11 cellular contexts compared by ENCODE assay signal in genomic region chr7:128812514-128813168, GRCh38. TPM values are rescaled to one million over a fixed set of nuclear protein-coding genes. Genes with fewer than 3 reads are reported as not detected.
DNase-seq lines count a peak whose midpoint lies in the region; ATAC-seq, FAIRE-seq and TF ChIP-seq lines count a peak whose summit lies in the region.
"Had no signal": no experiment of that assay in that cellular context is flagged by ENCODE, and none has a peak within 500 bp of the region (broad histone marks: within the 10 kb centered on the region; RNA-seq: fewer than 3 reads in every experiment).

No MANE protein-coding gene starts in this region.

- in situ Hi-C loops in KBM-7 (cut with MboI; ENCODE audit: low pct_unique_long_range_greater_than_20kb, low sequenced_read_pairs) = no loop called here

- H3K27ac ChIP-seq in H1 (ENCODE audit: low read depth, low read length) (no peak overlapping the region), trophoblast cell (ENCODE audit: low read depth, low read length) (no peak overlapping the region)
- H3K27ac ChIP-seq: sigmoid colon had no signal

- no peaks in the 10 kb centered on the region for H3K79me1 ChIP-seq in H1 (ENCODE audit: low read depth, low read length)
- H3K79me1 ChIP-seq in trophoblast cell (ENCODE audit: low read length) = no peaks in the 10 kb centered on the region

- DNase-seq in KBM-7 = peak; percentile 29
- peak; percentile 99 for DNase-seq in NCI-H69 (lab: John Stamatoyannopoulos, UW)
- no peak for DNase-seq in H1 (ENCODE audit: low read depth in 1 of 2, low spot score in 2 of 2)
- DNase-seq in trophoblast cell = peak; percentile 31 to 56
- no peak for DNase-seq in HFFc6
- no peak for DNase-seq in OCI-M2 (lab: John Stamatoyannopoulos, UW; ENCODE audit: unreplicated experiment)
- DNase-seq: sigmoid colon had no signal

- H4K5ac ChIP-seq in H1 (ENCODE audit: insufficient read length, low read depth, low read length) = no peak overlapping the region

- no peak overlapping the region for H3K4me3 ChIP-seq in H1 (ENCODE audit: extremely low read depth in 1 of 4, insufficient read depth in 2 of 4, low read depth in 3 of 4, low read length in 4 of 4)
- no peak overlapping the region for H3K4me3 ChIP-seq in trophoblast cell (ENCODE audit: low read depth, low read length)
- H3K4me3 ChIP-seq: GM12878, sigmoid colon had no signal

- no peak for TF ChIP-seq EP300 in H1 (IDR thresholded peaks at IDR 0.05; ENCODE audit: borderline replicate concordance in 1 of 2, low read depth in 2 of 2, low read length in 2 of 2)

- peaks cover 5% of the 10 kb centered on the region; the same call in 1 of the 2 replicates for H3K36me3 Mint-ChIP-seq in HFFc6 (ENCODE audit: low read depth)

- H4K8ac ChIP-seq in H1 (ENCODE audit: extremely low read depth, insufficient read depth, low read length) (no peak overlapping the region; the same call in 1 of the 2 replicates), trophoblast cell (ENCODE audit: low read depth, low read length) (no peak overlapping the region)

- ATAC-seq in GM18909 (IDR thresholded peaks at IDR 0.05; ENCODE audit: poor library complexity, unreplicated experiment) = no peak
- ATAC-seq: GM12878 had no signal

- H3K14ac ChIP-seq in H1 (ENCODE audit: insufficient read length) (no peak overlapping the region), trophoblast cell (ENCODE audit: low read length) (no peak overlapping the region)

- CTCF ChIA-PET in H1 (lab: Charles Lee; ENCODE audit: partially characterized antibody) = interaction anchor here (1.0 to 2.4 kb wide), 9 partner anchors 13 to 142 kb away, joined by 3 to 10 read pairs (median 4); partner anchors contain the start of gene CCDC136

- POLR2A ChIA-PET in H1 (lab: Charles Lee; ENCODE audit: partially characterized antibody) = interaction anchor here (1.0 to 2.4 kb wide), 7 partner anchors 10 to 55 kb away, joined by 3 to 9 read pairs (median 4); no protein-coding TSS in a partner anchor

- peaks cover 0 to 2% of the 10 kb centered on the region in 2 experiments for H4K20me1 ChIP-seq in H1 (replicated peaks in 1 of 2; ENCODE audit: control insufficient read depth in 1 of 2, insufficient read depth in 2 of 2, low read length in 2 of 2)

- H2BK120ac ChIP-seq in H1 (replicated peaks; ENCODE audit: low read depth, low read length) (no peak overlapping the region), trophoblast cell (ENCODE audit: insufficient read depth, low read length, poor library complexity) (no peak overlapping the region)

- FAIRE-seq in H1 (lab: Jason Lieb, UNC) = no peak
- FAIRE-seq: GM12878 had no signal

- H2BK5ac ChIP-seq in H1 (ENCODE audit: low read depth, low read length) (no peak overlapping the region), trophoblast cell (ENCODE audit: low read depth, low read length, poor library complexity) (no peak overlapping the region)

- no peak overlapping the region for H2BK20ac ChIP-seq in H1 (ENCODE audit: low read length)

- no peaks in the 10 kb centered on the region; the same call in none of the 2 replicates for H3K27me3 Mint-ChIP-seq in HFFc6 (ENCODE audit: insufficient read depth)

- H4K91ac ChIP-seq in H1 (replicated peaks; ENCODE audit: insufficient read length, low read length) (peak overlapping the region; percentile 25), trophoblast cell (ENCODE audit: low read depth, low read length) (no peak overlapping the region)

- H3K18ac ChIP-seq in H1 (ENCODE audit: extremely low read depth, low read length) (0 out of 2 replicates have a peak overlapping the region, but pooled peaks have one; percentile 10), trophoblast cell (ENCODE audit: low read length) (no peak overlapping the region)

- no peaks in the 10 kb centered on the region for H3K23me2 ChIP-seq in H1 (ENCODE audit: low read depth, low read length)

- TF ChIP-seq CTCF in H1 (IDR thresholded peaks at IDR 0.05; ENCODE audit: control extremely low read depth in 1 of 3, insufficient read depth in 1 of 3, low read depth in 1 of 3, low read length in 3 of 3) (no peak), HFFc6 (IDR thresholded peaks at IDR 0.05) (no peak)

- H4K12ac ChIP-seq in trophoblast cell (ENCODE audit: low read depth, low read length) = no peak overlapping the region

- no peak for TF ChIP-seq POLR2A in H1 (IDR thresholded peaks at IDR 0.05; ENCODE audit: control extremely low read depth in 1 of 2, low read depth in 2 of 2, low read length in 2 of 2)

- H3K4me3 Mint-ChIP-seq in HFFc6 = no peak overlapping the region
- H3K4me3 Mint-ChIP-seq: type B pancreatic cell had no signal

- no peaks in the 10 kb centered on the region for H3K9me3 Mint-ChIP-seq in HFFc6
- H3K9me3 Mint-ChIP-seq: type B pancreatic cell had no signal

- H3K27me3 ChIP-seq in H1 (replicated peaks in 1 of 4; ENCODE audit: control insufficient read depth in 3 of 4, extremely low read depth in 1 of 4, insufficient read depth in 3 of 4, low read length in 3 of 4) (no peaks in the 10 kb centered on the region), trophoblast cell (ENCODE audit: insufficient read depth, low read length) (no peaks in the 10 kb centered on the region)
- H3K27me3 ChIP-seq: sigmoid colon had no signal

- no peak overlapping the region for H2AK5ac ChIP-seq in H1 (ENCODE audit: low read depth, low read length)
- no peak overlapping the region for H2AK5ac ChIP-seq in trophoblast cell (ENCODE audit: low read length)

- no peak overlapping the region for H2BK15ac ChIP-seq in H1 (ENCODE audit: low read length)

- H3K9ac ChIP-seq in H1 (replicated peaks in 1 of 4; ENCODE audit: extremely low read depth in 1 of 4, low read depth in 3 of 4, low read length in 3 of 4) (no peak overlapping the region), trophoblast cell (ENCODE audit: low read length) (no peak overlapping the region)

- H3K9me3 ChIP-seq in H1 (ENCODE audit: insufficient read depth in 2 of 2, low read depth in 1 of 2, low read length in 1 of 2) (no peaks in the 10 kb centered on the region), trophoblast cell (ENCODE audit: insufficient read depth, low read depth, low read length) (no peaks in the 10 kb centered on the region)
- H3K9me3 ChIP-seq: sigmoid colon had no signal

- H3K56ac ChIP-seq in H1 (replicated peaks; ENCODE audit: insufficient read length, low read depth, low read length) = no peak overlapping the region

- H2AFZ ChIP-seq in H1 (ENCODE audit: low read length) = no peak overlapping the region
- no peak overlapping the region for H2AFZ ChIP-seq in trophoblast cell (ENCODE audit: insufficient read depth, low read length, poor library complexity)

- no peak overlapping the region for H3K23ac ChIP-seq in H1 (ENCODE audit: insufficient read length)
- no peak overlapping the region for H3K23ac ChIP-seq in trophoblast cell (ENCODE audit: low read length)

- H3K79me2 ChIP-seq in H1 (ENCODE audit: control insufficient read depth in 1 of 2, insufficient read depth in 2 of 2, low read length in 2 of 2) (no peaks in the 10 kb centered on the region), trophoblast cell (ENCODE audit: control insufficient read depth, insufficient read depth, low read length, poor library complexity) (no peaks in the 10 kb centered on the region)

- H2BK12ac ChIP-seq in H1 (ENCODE audit: low read depth, low read length) (0 out of 2 replicates have a peak overlapping the region, but pooled peaks have one; percentile 9), trophoblast cell (ENCODE audit: low read length) (no peak overlapping the region)

- H3K27ac Mint-ChIP-seq in HFFc6 = no peak overlapping the region
- H3K27ac Mint-ChIP-seq: type B pancreatic cell had no signal

- peaks cover 3 to 9% (median 4%) of the 10 kb centered on the region in 4 experiments; a peak in 6 of 7 replicates for H3K4me1 ChIP-seq in H1 (replicated peaks in 1 of 4; ENCODE audit: control insufficient read depth in 3 of 4, insufficient read depth in 4 of 4, low read length in 3 of 4)
- H3K4me1 ChIP-seq in trophoblast cell (ENCODE audit: control insufficient read depth in 1 of 2, insufficient read depth in 2 of 2, low read length in 2 of 2) = no peaks in the 10 kb centered on the region

- H3K36me3 ChIP-seq in H1 (ENCODE audit: control insufficient read depth in 2 of 4, insufficient read depth in 4 of 4, low read length in 3 of 4) (peaks cover 0 to 34% (median 6%) of the 10 kb centered on the region in 4 experiments; a peak in 4 of 8 replicates), trophoblast cell (ENCODE audit: control insufficient read depth in 1 of 2, insufficient read depth in 2 of 2, low read length in 2 of 2) (no peaks in the 10 kb centered on the region)

- TF ChIP-seq RAD21 in H1 (IDR thresholded peaks at IDR 0.05 in 1 of 2, conservative IDR thresholded peaks at IDR 0.05 in 1 of 2; ENCODE audit: low read depth in 2 of 2, low read length in 2 of 2) = no peak

- H3K4ac ChIP-seq in H1 (replicated peaks; ENCODE audit: insufficient read length, low read depth, low read length) (no peak overlapping the region), trophoblast cell (ENCODE audit: low read depth, low read length) (no peak overlapping the region)

- WGBS in H1 (ENCODE audit: extremely low coverage in 1 of 2, insufficient coverage in 1 of 2, insufficient read length in 1 of 2, insufficient replicate concordance in 2 of 2, low coverage in 1 of 2, low lambda C conversion rate in 2 of 2, missing lambda C conversion rate in 1 of 2), 2 experiments = 70% methylated on average over 11 of the region's 11 CpGs; no CpG with 5 or more reads in 1 of the 2 experiments
- no CpG with 5 or more reads among the region's 11 CpGs for WGBS in trophoblast cell (ENCODE audit: extremely low coverage, insufficient coverage, insufficient read length)

- H3K4me1 Mint-ChIP-seq in HFFc6 (ENCODE audit: low read depth) = no peaks in the 10 kb centered on the region; the same call in 1 of the 2 replicates

- H3K4me2 ChIP-seq in H1 (ENCODE audit: insufficient read depth in 1 of 2, low read depth in 2 of 2, low read length in 2 of 2) = peak overlapping the region; percentile 12 to 22; a peak in 1 of 4 replicates
- H3K4me2 ChIP-seq in trophoblast cell (ENCODE audit: low read length) = no peak overlapping the region

RNA-seq across cellular contexts. Expression of gene FLNC, which starts 17.6 kb away (rescaled TPM):
- total RNA-seq in H1 (2021; fragmentation: NEBNext Ultra II Directional; extraction: Animal tissue kit (Norgen Biotek cat#: 25700)) = 10.7 and 12.0 TPM in 2 replicates
- polyA plus RNA-seq in H1 (2011; rRNA removed) = 1.9 and 3.3 TPM in 2 replicates
- polyA plus RNA-seq in H1 (2011; cell fraction: cytosol; rRNA removed) = 2.3 TPM
- polyA plus RNA-seq in H1 (2011; cell fraction: nucleus; rRNA removed) = 9.5 TPM
- polyA plus RNA-seq in H1 (2012, experiment 1 of 2) = 5.2 to 7.9 TPM (median 6.6 TPM) in 4 replicates
- 5.2 TPM for polyA plus RNA-seq in H1 (2012, experiment 2 of 2)
- 8.3 TPM for polyA plus RNA-seq in H1 (2013, experiment 1 of 2)
- polyA plus RNA-seq in H1 (2013, experiment 2 of 2) = 7.8 TPM
- polyA minus RNA-seq in H1 (2011; rRNA and poly(A)+ RNA removed) = 4.5 and 5.1 TPM in 2 replicates
- polyA minus RNA-seq in H1 (2011; cell fraction: cytosol; rRNA and poly(A)+ RNA removed) = 7.1 TPM
- polyA minus RNA-seq in H1 (2011; cell fraction: nucleus; rRNA and poly(A)+ RNA removed) = 5.7 TPM
- 81.4 and 85.6 TPM in 2 replicates for polyA plus RNA-seq in trophoblast cell (2013)
- total RNA-seq in HFFc6 (2021; fragmentation: NEBNext Ultra II Directional; extraction: Animal tissue kit (Norgen Biotek cat#: 25700)) = 100 to 1,000 TPM; 492 to 540 (median 512) TPM

RNA-seq across cellular contexts. Expression of gene CCDC136, which starts 20.9 kb away (rescaled TPM):
- 43.7 and 47.7 TPM in 2 replicates for total RNA-seq in H1 (2021; fragmentation: NEBNext Ultra II Directional; extraction: Animal tissue kit (Norgen Biotek cat#: 25700))
- polyA plus RNA-seq in H1 (2011; rRNA removed) = 35.6 and 36.2 TPM in 2 replicates
- 48.9 TPM for polyA plus RNA-seq in H1 (2011; cell fraction: cytosol; rRNA removed)
- polyA plus RNA-seq in H1 (2011; cell fraction: nucleus; rRNA removed) = 165 TPM
- 46.0 to 56.1 TPM (median 51.1 TPM) in 4 replicates for polyA plus RNA-seq in H1 (2012, experiment 1 of 2)
- 2.9 TPM for polyA plus RNA-seq in H1 (2012, experiment 2 of 2)
- 23.8 TPM for polyA plus RNA-seq in H1 (2013, experiment 1 of 2)
- 18.9 TPM for polyA plus RNA-seq in H1 (2013, experiment 2 of 2)
- polyA minus RNA-seq in H1 (2011; rRNA and poly(A)+ RNA removed) = 53.7 and 59.6 TPM in 2 replicates
- 34.9 TPM for polyA minus RNA-seq in H1 (2011; cell fraction: cytosol; rRNA and poly(A)+ RNA removed)
- polyA minus RNA-seq in H1 (2011; cell fraction: nucleus; rRNA and poly(A)+ RNA removed) = 91.0 TPM
- polyA plus RNA-seq in trophoblast cell (2013) = 3.2 and 3.6 TPM in 2 replicates
- 10 to 100 TPM in 4 of 6 experiments, 1 to 10 TPM in 2; 7.4 to 16.5 (median 13.7) TPM for total RNA-seq in HFFc6 (2021; fragmentation: NEBNext Ultra II Directional; extraction: Animal tissue kit (Norgen Biotek cat#: 25700))

RNA-seq across cellular contexts. Expression of gene OPN1SW, which starts 37.0 kb away (rescaled TPM):
- total RNA-seq in H1 (2021; fragmentation: NEBNext Ultra II Directional; extraction: Animal tissue kit (Norgen Biotek cat#: 25700)) = not detected in 2 replicates
- polyA plus RNA-seq in H1 (2011; rRNA removed) = not detected in 2 replicates
- polyA plus RNA-seq in H1 (2011; cell fraction: cytosol; rRNA removed) = not detected
- not detected for polyA plus RNA-seq in H1 (2011; cell fraction: nucleus; rRNA removed)
- not detected in 4 replicates for polyA plus RNA-seq in H1 (2012, experiment 1 of 2)
- not detected for polyA plus RNA-seq in H1 (2012, experiment 2 of 2)
- not detected for polyA plus RNA-seq in H1 (2013, experiment 1 of 2)
- not detected for polyA plus RNA-seq in H1 (2013, experiment 2 of 2)
- polyA minus RNA-seq in H1 (2011; rRNA and poly(A)+ RNA removed) = not detected in 2 replicates
- polyA minus RNA-seq in H1 (2011; cell fraction: cytosol; rRNA and poly(A)+ RNA removed) = not detected
- not detected for polyA minus RNA-seq in H1 (2011; cell fraction: nucleus; rRNA and poly(A)+ RNA removed)
- polyA plus RNA-seq in trophoblast cell (2013) = not detected in 2 replicates
- not detected for total RNA-seq in HFFc6 (2021; fragmentation: NEBNext Ultra II Directional; extraction: Animal tissue kit (Norgen Biotek cat#: 25700))
- total RNA-seq: GM12878, sigmoid colon had no signal
- polyA plus RNA-seq: adipose tissue, sigmoid colon had no signal

RNA-seq across cellular contexts. Expression of gene ATP6V1F, which starts 50.0 kb away (rescaled TPM):
- 104 TPM in 2 replicates for total RNA-seq in H1 (2021; fragmentation: NEBNext Ultra II Directional; extraction: Animal tissue kit (Norgen Biotek cat#: 25700))
- 318 and 344 TPM in 2 replicates for polyA plus RNA-seq in H1 (2011; rRNA removed)
- 227 TPM for polyA plus RNA-seq in H1 (2011; cell fraction: cytosol; rRNA removed)
- polyA plus RNA-seq in H1 (2011; cell fraction: nucleus; rRNA removed) = 147 TPM
- polyA plus RNA-seq in H1 (2012, experiment 1 of 2) = 165 to 195 TPM (median 180 TPM) in 4 replicates
- polyA plus RNA-seq in H1 (2012, experiment 2 of 2) = 412 TPM
- polyA plus RNA-seq in H1 (2013, experiment 1 of 2) = 164 TPM
- 168 TPM for polyA plus RNA-seq in H1 (2013, experiment 2 of 2)
- polyA minus RNA-seq in H1 (2011; rRNA and poly(A)+ RNA removed) = 36.9 and 39.0 TPM in 2 replicates
- 25.6 TPM for polyA minus RNA-seq in H1 (2011; cell fraction: cytosol; rRNA and poly(A)+ RNA removed)
- polyA minus RNA-seq in H1 (2011; cell fraction: nucleus; rRNA and poly(A)+ RNA removed) = 35.3 TPM
- 282 and 295 TPM in 2 replicates for polyA plus RNA-seq in trophoblast cell (2013)
- total RNA-seq in HFFc6 (2021; fragmentation: NEBNext Ultra II Directional; extraction: Animal tissue kit (Norgen Biotek cat#: 25700)) = 100 to 1,000 TPM; 179 to 212 (median 193) TPM

Comparison
In these comparisons a context has a peak if more than half of its experiments do, and no peak if none do; other contexts are left out.
1. DNase-seq: peak in KBM-7 (single experiment), NCI-H69 (single experiment) and trophoblast cell (2 of 2); none in H1 (0 of 2), HFFc6 (single experiment) and OCI-M2 (single experiment).
2. RNA of gene FLNC, which starts 17.6 kb away (total RNA-seq): 492 to 540 TPM in HFFc6; 10.7 to 12.0 TPM in H1; every median in the first group is over 10 times any median in the second.